Comparison of ENCODE assay signal across 8 cellular contexts in the genomic region with DNA sequence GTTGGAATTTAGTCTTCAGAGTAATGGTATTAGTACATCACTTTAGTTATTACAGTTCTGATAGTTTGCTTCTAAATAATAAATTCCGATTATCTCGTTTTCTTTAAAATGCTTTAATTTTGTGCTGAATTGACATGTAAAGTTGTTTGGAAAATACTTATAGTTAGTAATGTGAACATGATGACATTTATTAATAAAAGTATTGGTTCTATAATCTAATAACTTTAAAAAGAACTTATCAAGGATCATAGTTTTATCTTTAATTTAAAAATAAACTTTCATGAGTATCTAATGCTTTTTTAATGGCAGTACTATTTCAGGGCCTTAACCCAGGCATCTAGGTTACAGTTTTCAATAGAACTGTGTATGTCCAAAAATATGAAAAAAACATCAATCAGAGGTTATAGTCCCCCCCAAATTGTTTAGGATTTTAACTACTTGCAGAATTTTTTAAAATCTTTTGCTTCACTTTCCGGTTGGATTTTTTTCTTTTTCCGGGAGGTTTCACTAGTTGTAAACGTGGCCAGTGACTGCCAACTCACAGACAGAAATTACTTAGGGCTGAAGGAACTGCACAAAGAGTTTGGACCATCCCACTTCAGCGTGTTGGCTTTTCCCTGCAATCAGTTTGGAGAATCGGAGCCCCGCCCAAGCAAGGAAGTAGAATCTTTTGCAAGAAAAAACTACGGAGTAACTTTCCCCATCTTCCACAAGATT. TPM values are rescaled to one million over a fixed set of nuclear protein-coding genes. Genes with fewer than 3 reads are reported as not detected.
A peak's percentile ranks its signal among the peaks of the same experiment; 100 is the strongest.
DNase-seq lines count a peak whose midpoint lies in the region; ATAC-seq and TF ChIP-seq lines count a peak whose summit lies in the region.

No MANE protein-coding gene starts in this region.

- no peak for TF ChIP-seq CTCF in psoas muscle (IDR thresholded peaks at IDR 0.05)

- intact Hi-C loops in psoas muscle (cut with DNase I): no loop called here

- no peaks in the 10 kb centered on the region for H3K4me1 ChIP-seq in psoas muscle

- ATAC-seq in psoas muscle (peak in 2 of 4 donors; percentile 69 to 76), GM21515 (IDR thresholded peaks at IDR 0.05; ENCODE audit: unreplicated experiment) (no peak)

- no peaks in the 10 kb centered on the region for H3K27me3 ChIP-seq in psoas muscle (ENCODE audit: insufficient read depth in 3 of 3, low read length in 2 of 3)

- 7 to 13% (median 7%) methylated on average over 9 of the region's 9 CpGs for WGBS in psoas muscle, 3 donors

- H3K9me3 ChIP-seq in psoas muscle: no peaks in the 10 kb centered on the region

- H3K36me3 ChIP-seq in psoas muscle (ENCODE audit: insufficient read depth in 1 of 2, low read depth in 1 of 2): no peaks in the 10 kb centered on the region

- peak overlapping the region; percentile 62 for H3K4me3 ChIP-seq in psoas muscle

- peak; percentile 97 for DNase-seq in EH (ENCODE audit: low read depth)
- peak; percentile 15 for DNase-seq in T1000 (lab: John Stamatoyannopoulos, UW)
- DNase-seq in glomerular endothelial cell (ENCODE audit: extremely low read depth, low read depth, low spot score): peak; percentile 90
- DNase-seq in psoas muscle: peak; percentile 54 to 63
- no peak for DNase-seq in T-helper 2 cell
- no peak for DNase-seq in superior temporal gyrus (ENCODE audit: extremely low spot score)
- DNase-seq in cerebellum (ENCODE audit: low spot score): no peak

- no peak overlapping the region for H3K27ac ChIP-seq in psoas muscle

RNA-seq across cellular contexts. Expression of a gene that starts 0.7 kb away (rescaled TPM):
- total RNA-seq in glomerular endothelial cell (70.8 and 89.8 TPM in 2 replicates), psoas muscle (1 to 10 TPM; 1.9 to 4.2 (median 3.2) TPM), cerebellum (7.9 TPM)
- polyA plus RNA-seq in psoas muscle: 1 to 10 TPM; 1.6 to 2.4 (median 2.3) TPM

RNA-seq across cellular contexts. Expression of a gene that starts 12.3 kb away (rescaled TPM):
- total RNA-seq in glomerular endothelial cell (0.23 TPM in 1 of 2 replicates, not detected in the other), psoas muscle (not detected), cerebellum (0.18 TPM)
- polyA plus RNA-seq in psoas muscle: not detected

RNA-seq across cellular contexts. Expression of a gene that starts 58.2 kb away (rescaled TPM):
- not detected in 2 replicates for total RNA-seq in glomerular endothelial cell
- 1 to 10 TPM in 1 of 4 donors, under 1 TPM in 3; 0.43 to 1.4 (median 0.54) TPM for total RNA-seq in psoas muscle
- polyA plus RNA-seq in psoas muscle: under 1 TPM; 0.08 to 0.44 (median 0.16) TPM
- not detected for total RNA-seq in cerebellum

Comparison
In these comparisons a context has a peak if more than half of its experiments do, and no peak if none do; other contexts are left out.
1. DNase-seq: peak in EH (single experiment), T1000 (single experiment), glomerular endothelial cell (single experiment) and psoas muscle (2 of 2); none in T-helper 2 cell (0 of 5), superior temporal gyrus (single experiment) and cerebellum (single experiment).